Comparison of ENCODE assay signal across 14 cellular contexts in the genomic region with DNA sequence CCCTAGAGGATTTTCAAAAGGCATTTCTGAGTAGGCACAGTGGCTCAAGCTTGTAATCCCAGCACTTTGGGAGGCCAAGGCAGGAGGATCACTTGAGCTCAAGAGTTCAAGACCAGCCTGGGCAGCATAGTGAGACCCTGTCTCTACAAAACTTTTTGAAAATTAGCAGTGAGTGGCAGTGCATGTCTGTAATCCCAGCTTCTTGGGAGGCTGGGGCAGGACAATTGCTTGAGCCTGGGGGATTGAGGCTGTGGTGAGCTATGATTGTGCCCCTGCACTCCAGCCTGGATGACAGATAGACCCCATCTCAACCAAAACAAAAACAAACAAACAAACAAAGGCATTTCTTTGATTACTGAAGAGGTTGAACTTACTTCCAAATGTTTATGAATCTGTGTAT.
DNase-seq lines count a peak whose midpoint lies in the region; ATAC-seq lines count a peak whose summit lies in the region.
"Had no signal": no experiment of that assay in that cellular context is flagged by ENCODE, and none has a peak within 500 bp of the region (broad histone marks: within the 10 kb centered on the region; RNA-seq: fewer than 3 reads in every experiment).

No MANE protein-coding gene starts in this region.

- ATAC-seq in activated naive CD4-positive, alpha-beta T cell treated with anti-CD3 and anti-CD28 coated beads, Interleukin-2, amount 50 U/mL, for 72 hours, result no peak
- no peak for ATAC-seq in stimulated activated effector memory CD8-positive, alpha-beta T cell treated with anti-CD3 and anti-CD28 coated beads, Interleukin-12 subunit alpha, Interleukin-12 subunit beta, amount 100 ng/mL, for 72 hours
- ATAC-seq: A549; CD8-positive, alpha-beta T cell had no signal

- CTCF ChIA-PET in activated naive CD4-positive, alpha-beta T cell treated with anti-CD3 and anti-CD28 coated beads for 36 hours (lab: Charles Lee), result interaction anchor here (1.5 kb wide), 1 partner anchor 9 kb away, joined by 6 read pairs; no protein-coding TSS in a partner anchor

- H3K4me3 Mint-ChIP-seq in activated naive CD4-positive, alpha-beta T cell treated with anti-CD3 and anti-CD28 coated beads for 36 hours, result no peak overlapping the region
- no peak overlapping the region for H3K4me3 Mint-ChIP-seq in stimulated activated effector memory CD8-positive, alpha-beta T cell treated with anti-CD3 and anti-CD28 coated beads, Interleukin-12 subunit alpha, Interleukin-12 subunit beta, amount 100 ng/mL, for 72 hours
- H3K4me3 Mint-ChIP-seq: B cell; CD4-positive, alpha-beta T cell; CD8-positive, alpha-beta T cell had no signal

- H3K27me3 Mint-ChIP-seq in activated naive CD4-positive, alpha-beta T cell treated with anti-CD3 and anti-CD28 coated beads for 36 hours (ENCODE audit: low read depth), result peaks cover 2% of the 10 kb centered on the region

- H3K36me3 Mint-ChIP-seq in activated naive CD4-positive, alpha-beta T cell treated with anti-CD3 and anti-CD28 coated beads for 36 hours (ENCODE audit: low read depth), result no peaks in the 10 kb centered on the region
- peaks cover 8 to 11% of the 10 kb centered on the region in 2 donors for H3K36me3 Mint-ChIP-seq in activated naive CD4-positive, alpha-beta T cell treated with anti-CD3 and anti-CD28 coated beads, Interleukin-2, amount 50 U/mL, for 72 hours
- no peaks in the 10 kb centered on the region for H3K36me3 Mint-ChIP-seq in stimulated activated effector memory CD8-positive, alpha-beta T cell treated with anti-CD3 and anti-CD28 coated beads, Interleukin-12 subunit alpha, Interleukin-12 subunit beta, amount 100 ng/mL, for 72 hours
- H3K36me3 Mint-ChIP-seq: CD8-positive, alpha-beta T cell had no signal

- H3K27ac Mint-ChIP-seq in activated naive CD4-positive, alpha-beta T cell treated with anti-CD3 and anti-CD28 coated beads for 36 hours, result no peak overlapping the region
- H3K27ac Mint-ChIP-seq in activated naive CD4-positive, alpha-beta T cell treated with anti-CD3 and anti-CD28 coated beads, Interleukin-2, amount 50 U/mL, for 72 hours, result no peak overlapping the region
- no peak overlapping the region for H3K27ac Mint-ChIP-seq in stimulated activated effector memory CD8-positive, alpha-beta T cell treated with anti-CD3 and anti-CD28 coated beads, Interleukin-12 subunit alpha, Interleukin-12 subunit beta, amount 100 ng/mL, for 72 hours
- H3K27ac Mint-ChIP-seq: B cell; CD4-positive, alpha-beta T cell; CD8-positive, alpha-beta T cell had no signal

- H3K4me1 Mint-ChIP-seq in activated naive CD4-positive, alpha-beta T cell treated with anti-CD3 and anti-CD28 coated beads for 36 hours (ENCODE audit: low read depth), result no peaks in the 10 kb centered on the region
- no peaks in the 10 kb centered on the region for H3K4me1 Mint-ChIP-seq in stimulated activated effector memory CD8-positive, alpha-beta T cell treated with anti-CD3 and anti-CD28 coated beads, Interleukin-12 subunit alpha, Interleukin-12 subunit beta, amount 100 ng/mL, for 72 hours
- H3K4me1 Mint-ChIP-seq: B cell had no signal

- intact Hi-C loops in activated naive CD4-positive, alpha-beta T cell treated with anti-CD3 and anti-CD28 coated beads for 36 hours (cut with micrococcal nuclease), result no loop called here

- peaks cover 10% of the 10 kb centered on the region for H3K9me3 Mint-ChIP-seq in activated naive CD4-positive, alpha-beta T cell treated with anti-CD3 and anti-CD28 coated beads for 36 hours
- H3K9me3 Mint-ChIP-seq in activated naive CD4-positive, alpha-beta T cell treated with anti-CD3 and anti-CD28 coated beads, Interleukin-2, amount 50 U/mL, for 72 hours, result peaks cover 10 to 11% of the 10 kb centered on the region in 2 donors
- H3K9me3 Mint-ChIP-seq in stimulated activated effector memory CD8-positive, alpha-beta T cell treated with anti-CD3 and anti-CD28 coated beads, Interleukin-12 subunit alpha, Interleukin-12 subunit beta, amount 100 ng/mL, for 72 hours, result peaks cover 16% of the 10 kb centered on the region

- peak; percentile 1 for DNase-seq in activated naive CD4-positive, alpha-beta T cell treated with anti-CD3 and anti-CD28 coated beads for 36 hours
- DNase-seq in activated naive CD4-positive, alpha-beta T cell treated with anti-CD3 and anti-CD28 coated beads, Interleukin-2, amount 50 U/mL, for 72 hours (ENCODE audit: low spot score in 2 of 2), result no peak
- DNase-seq in mesenteric fat pad (ENCODE audit: low spot score) (peak; percentile 51), ecto neural progenitor cell (ENCODE audit: low spot score) (no peak)
- DNase-seq in stimulated activated effector memory CD8-positive, alpha-beta T cell treated with anti-CD3 and anti-CD28 coated beads, Interleukin-12 subunit alpha, Interleukin-12 subunit beta, amount 100 ng/mL, for 72 hours (ENCODE audit: low spot score in 2 of 2), result no peak
- DNase-seq: AML-193; Caco-2; Calu3; CD8-positive, alpha-beta T cell; DMS79 treated with DMSO at 0.1 percent for 48 hours; GF-D8 had no signal

Comparison
In these comparisons a context has a peak if more than half of its experiments do, and no peak if none do; other contexts are left out.
1. DNase-seq: peak in activated naive CD4-positive, alpha-beta T cell treated with anti-CD3 and anti-CD28 coated beads for 36 hours (single experiment) and mesenteric fat pad (single experiment); none in activated naive CD4-positive, alpha-beta T cell treated with anti-CD3 and anti-CD28 coated beads, Interleukin-2, amount 50 U/mL, for 72 hours (0 of 2), ecto neural progenitor cell (single experiment) and stimulated activated effector memory CD8-positive, alpha-beta T cell treated with anti-CD3 and anti-CD28 coated beads, Interleukin-12 subunit alpha, Interleukin-12 subunit beta, amount 100 ng/mL, for 72 hours (0 of 2).